7 cellular contexts compared by ENCODE assay signal in genomic region chr12:6927999-6928702, GRCh38. TPM values are rescaled to one million over a fixed set of nuclear protein-coding genes. Genes with fewer than 3 reads are reported as not detected.
DNase-seq lines count a peak whose midpoint lies in the region; TF ChIP-seq lines count a peak whose summit lies in the region.

No MANE protein-coding gene starts in this region.

- H3K4me2 ChIP-seq in H9 (ENCODE audit: insufficient read depth, insufficient read length, low read length) = peak overlapping the region; percentile 74

- H3K79me2 ChIP-seq in H9 (ENCODE audit: insufficient read depth, low read length) = peaks cover 24% of the 10 kb centered on the region; the same call in 1 of the 2 replicates

- no peak overlapping the region for H2BK15ac ChIP-seq in H9 (ENCODE audit: low read depth, low read length)

- peak overlapping the region; percentile 11 for H3K14ac ChIP-seq in H9 (ENCODE audit: insufficient read depth, low read length)

- H3K9me3 Mint-ChIP-seq in H9 = peaks cover 0 to 2% of the 10 kb centered on the region in 2 experiments; a peak in 1 of 5 replicates
- H3K9me3 Mint-ChIP-seq in activated CD4-positive, alpha-beta memory T cell treated with anti-CD3 and anti-CD28 coated beads for 36 hours = no peaks in the 10 kb centered on the region

- POLR2A ChIA-PET in activated CD4-positive, alpha-beta memory T cell treated with anti-CD3 and anti-CD28 coated beads for 36 hours (lab: Charles Lee) = interaction anchor here (1.1 to 2.7 kb wide), 6 partner anchors 10 to 56 kb away, joined by 3 to 28 read pairs (median 6); partner anchors contain the start of genes C12orf57, RNU7-1 and SPSB2

- H2BK5ac ChIP-seq in H9 (ENCODE audit: insufficient read length, low read length) = no peak overlapping the region

- H4K5ac ChIP-seq in H9 (ENCODE audit: insufficient read length, low read depth, low read length) = no peak overlapping the region

- no peak overlapping the region for H3K56ac ChIP-seq in H9 (ENCODE audit: insufficient read length, low read depth, low read length)

- H3K4me3 ChIP-seq in cardiac muscle cell (peak overlapping the region; percentile 93), rectal smooth muscle tissue (ENCODE audit: low read length) (peak overlapping the region; percentile 86)

- no peak overlapping the region for H2BK120ac ChIP-seq in H9 (ENCODE audit: low read depth, low read length, poor library complexity, severe bottlenecking)

- no CpG with 5 or more reads among the region's 84 CpGs for WGBS in H9 (ENCODE audit: extremely low coverage, insufficient read length, low lambda C conversion rate)

- no peak overlapping the region for H3T11ph ChIP-seq in H9 (ENCODE audit: low read length)

- H4K91ac ChIP-seq in H9 (ENCODE audit: insufficient read length, low read depth, low read length) = no peak overlapping the region

- H3K9ac ChIP-seq in H9 (ENCODE audit: extremely low read depth, insufficient read length, low read length) = peak overlapping the region; percentile 60
- peak overlapping the region; percentile 80 for H3K9ac ChIP-seq in rectal smooth muscle tissue (ENCODE audit: low read length)

- CTCF ChIA-PET in activated CD4-positive, alpha-beta memory T cell treated with anti-CD3 and anti-CD28 coated beads for 36 hours (lab: Charles Lee) = interaction anchor here (0.6 to 2.2 kb wide), 7 partner anchors 10 to 75 kb away, joined by 3 to 12 read pairs (median 3); partner anchors contain the start of genes C12orf57 and RNU7-1

- no peaks in the 10 kb centered on the region for H3K79me1 ChIP-seq in H9 (ENCODE audit: insufficient read depth, low read depth, low read length, poor library complexity, severe bottlenecking)

- H3K4me1 ChIP-seq in H9 (ENCODE audit: insufficient read depth, low read length) (peaks cover 3% of the 10 kb centered on the region; the same call in 1 of the 2 replicates), cardiac muscle cell (ENCODE audit: low read depth) (peaks cover 41% of the 10 kb centered on the region), rectal smooth muscle tissue (ENCODE audit: control insufficient read depth, insufficient read depth, low read length) (peaks cover 49% of the 10 kb centered on the region)

- peaks cover 1% of the 10 kb centered on the region; the same call in 1 of the 2 replicates for H3K27me3 Mint-ChIP-seq in H9 (ENCODE audit: low read depth)
- no peaks in the 10 kb centered on the region for H3K27me3 Mint-ChIP-seq in activated CD4-positive, alpha-beta memory T cell treated with anti-CD3 and anti-CD28 coated beads for 36 hours

- H3K4me1 Mint-ChIP-seq in H9 = peaks cover 61 to 65% of the 10 kb centered on the region in 2 experiments
- peaks cover 69% of the 10 kb centered on the region for H3K4me1 Mint-ChIP-seq in activated CD4-positive, alpha-beta memory T cell treated with anti-CD3 and anti-CD28 coated beads for 36 hours (ENCODE audit: low read depth)

- intact Hi-C loops in activated CD4-positive, alpha-beta memory T cell treated with anti-CD3 and anti-CD28 coated beads for 36 hours (cut with micrococcal nuclease) = loop anchor here (1.0 kb wide), 1 partner anchor 8 kb away; no protein-coding TSS in a partner anchor

- H2BK20ac ChIP-seq in H9 (ENCODE audit: low read depth, low read length, poor library complexity, severe bottlenecking) = no peak overlapping the region

- peaks cover 9 to 40% (median 18%) of the 10 kb centered on the region in 3 experiments; a peak in 6 of 7 replicates for H3K36me3 Mint-ChIP-seq in H9 (ENCODE audit: insufficient read depth in 1 of 3, low read depth in 3 of 3)
- H3K36me3 Mint-ChIP-seq in activated CD4-positive, alpha-beta memory T cell treated with anti-CD3 and anti-CD28 coated beads for 36 hours = peaks cover 3% of the 10 kb centered on the region

- H4K8ac ChIP-seq in H9 (replicated peaks; ENCODE audit: insufficient read length, low read depth, low read length) = no peak overlapping the region

- TF ChIP-seq CTCF in H9 (conservative IDR thresholded peaks at IDR 0.05) (no peak), cardiac muscle cell (IDR thresholded peaks at IDR 0.05; ENCODE audit: low read depth, low read length) (no peak)

- H3K23ac ChIP-seq in H9 (ENCODE audit: insufficient read length, low read depth, low read length) = no peak overlapping the region

- H3K27ac ChIP-seq in H9 (ENCODE audit: insufficient read length, low read depth, low read length) = no peak overlapping the region
- H3K27ac ChIP-seq in cardiac muscle cell = peak overlapping the region; percentile 88
- peak overlapping the region; percentile 99 for H3K27ac ChIP-seq in rectal smooth muscle tissue (ENCODE audit: low read depth, low read length)

- no peaks in the 10 kb centered on the region for H3K36me3 ChIP-seq in cardiac muscle cell
- H3K36me3 ChIP-seq in rectal smooth muscle tissue (ENCODE audit: control insufficient read depth, insufficient read depth, low read length) = no peaks in the 10 kb centered on the region

- peak overlapping the region; percentile 96 to 98 for H3K4me3 Mint-ChIP-seq in H9
- H3K4me3 Mint-ChIP-seq in activated CD4-positive, alpha-beta memory T cell treated with anti-CD3 and anti-CD28 coated beads for 36 hours = peak overlapping the region; percentile 84

- no peaks in the 10 kb centered on the region for H3K27me3 ChIP-seq in H9 (ENCODE audit: insufficient read depth, low read length)
- no peaks in the 10 kb centered on the region for H3K27me3 ChIP-seq in cardiac muscle cell
- no peaks in the 10 kb centered on the region for H3K27me3 ChIP-seq in rectal smooth muscle tissue (ENCODE audit: control insufficient read depth, insufficient read depth, low read length)

- H3K18ac ChIP-seq in H9 (ENCODE audit: insufficient read length, low read depth, low read length) = no peak overlapping the region

- DNase-seq in H9 (no peak), cardiac muscle cell (ENCODE audit: low read depth in 1 of 2, low spot score in 1 of 2) (peak in 1 of 2 donors; percentile 40), pons (ENCODE audit: low spot score) (no peak), NCI-H2196 (lab: John Stamatoyannopoulos, UW; ENCODE audit: unreplicated experiment) (no peak)
- no peak for DNase-seq in activated CD4-positive, alpha-beta memory T cell treated with anti-CD3 and anti-CD28 coated beads for 36 hours
- DNase-seq in activated effector memory CD4-positive, alpha-beta T cell treated with Interleukin-2 at 50 U/mL for 16 hours = no peak

- peak overlapping the region; percentile 76 to 97 (median 93); a peak in 6 of 7 replicates for H3K27ac Mint-ChIP-seq in H9
- peak overlapping the region; percentile 89 for H3K27ac Mint-ChIP-seq in activated CD4-positive, alpha-beta memory T cell treated with anti-CD3 and anti-CD28 coated beads for 36 hours

- H2AK5ac ChIP-seq in H9 (ENCODE audit: insufficient read length, low read length) = no peak overlapping the region

- H3K4ac ChIP-seq in H9 (ENCODE audit: low read depth, low read length) = no peak overlapping the region

- no peaks in the 10 kb centered on the region for H4K20me1 ChIP-seq in H9 (ENCODE audit: control insufficient read depth, insufficient read depth, insufficient read length)

- peaks cover 30% of the 10 kb centered on the region for H3K23me2 ChIP-seq in H9 (ENCODE audit: insufficient read length, low read depth, low read length, poor library complexity, severe bottlenecking)

- no peak overlapping the region for H2BK12ac ChIP-seq in H9 (ENCODE audit: insufficient read length, low read depth, low read length)

- no peaks in the 10 kb centered on the region for H3K9me3 ChIP-seq in H9 (ENCODE audit: control insufficient read depth, low read depth, low read length)
- H3K9me3 ChIP-seq in cardiac muscle cell (ENCODE audit: low read depth) = no peaks in the 10 kb centered on the region

- no peak overlapping the region for H2AFZ ChIP-seq in H9 (ENCODE audit: low read length)

RNA-seq across cellular contexts. Expression of gene ATN1, which starts 0.4 kb away (rescaled TPM):
- total RNA-seq in H9 (2021) (97.9 and 103 TPM in 2 replicates), cardiac muscle cell (28.1 and 46.4 TPM in 2 replicates)
- 10 to 100 TPM; 34.8 to 37.8 TPM for total RNA-seq in activated CD4-positive, alpha-beta memory T cell treated with anti-CD3 and anti-CD28 coated beads for 36 hours
- 22.8 and 37.8 TPM in 2 replicates for polyA plus RNA-seq in cardiac muscle cell

RNA-seq across cellular contexts. Expression of gene ENO2, which starts 13.8 kb away (rescaled TPM):
- total RNA-seq in H9 (2021) = 165 and 166 TPM in 2 replicates
- 100 to 1,000 TPM; 185 to 193 TPM for total RNA-seq in activated CD4-positive, alpha-beta memory T cell treated with anti-CD3 and anti-CD28 coated beads for 36 hours
- total RNA-seq in cardiac muscle cell = 56.2 and 87.7 TPM in 2 replicates
- 133 and 154 TPM in 2 replicates for polyA plus RNA-seq in cardiac muscle cell

RNA-seq across cellular contexts. Expression of gene RNU7-1, which starts 15.5 kb away (rescaled TPM):
- total RNA-seq in H9 (2021) (not detected in 2 replicates), cardiac muscle cell (not detected in 2 replicates)
- not detected for total RNA-seq in activated CD4-positive, alpha-beta memory T cell treated with anti-CD3 and anti-CD28 coated beads for 36 hours
- not detected in 2 replicates for polyA plus RNA-seq in cardiac muscle cell

RNA-seq across cellular contexts. Expression of gene C12orf57, which starts 15.7 kb away (rescaled TPM):
- total RNA-seq in H9 (2021) (195 TPM in 2 replicates), cardiac muscle cell (260 and 307 TPM in 2 replicates)
- total RNA-seq in activated CD4-positive, alpha-beta memory T cell treated with anti-CD3 and anti-CD28 coated beads for 36 hours = 100 to 1,000 TPM; 257 to 272 TPM
- polyA plus RNA-seq in cardiac muscle cell = 154 and 208 TPM in 2 replicates

RNA-seq across cellular contexts. Expression of gene PTPN6, which starts 23.0 kb away (rescaled TPM):
- total RNA-seq in H9 (2021) (18.2 and 19.8 TPM in 2 replicates), cardiac muscle cell (17.4 and 19.2 TPM in 2 replicates)
- 100 to 1,000 TPM; 321 to 324 TPM for total RNA-seq in activated CD4-positive, alpha-beta memory T cell treated with anti-CD3 and anti-CD28 coated beads for 36 hours
- 25.2 and 28.4 TPM in 2 replicates for polyA plus RNA-seq in cardiac muscle cell
